In genomic region chr5:176713409-176713808, GRCh38 we compare ENCODE assay signal across 18 cellular contexts.
DNase-seq lines count a peak whose midpoint lies in the region.
"Had no signal": no experiment of that assay in that cellular context is flagged by ENCODE, and none has a peak within 500 bp of the region (broad histone marks: within the 10 kb centered on the region; RNA-seq: fewer than 3 reads in every experiment).

No MANE protein-coding gene starts in this region.

- H3K27me3 Mint-ChIP-seq in activated naive CD8-positive, alpha-beta T cell treated with anti-CD3 and anti-CD28 coated beads for 36 hours, result peaks cover 69% of the 10 kb centered on the region

- H3K27ac ChIP-seq in SK-N-MC (peak overlapping the region; percentile 61), neuronal stem cell (replicated peaks; ENCODE audit: low read length) (no peak overlapping the region)
- H3K27ac ChIP-seq: BLaER1, C4-2B, GM23248 had no signal

- DNase-seq in MG63, result peak; percentile 36
- no peak for DNase-seq in SK-N-MC (ENCODE audit: low read depth, low spot score)
- no peak for DNase-seq in neuronal stem cell (ENCODE audit: low spot score)
- DNase-seq in activated naive CD8-positive, alpha-beta T cell treated with anti-CD3 and anti-CD28 coated beads for 36 hours, result no peak
- DNase-seq in NCI-H146 (lab: John Stamatoyannopoulos, UW), result no peak
- no peak for DNase-seq in A172 (ENCODE audit: low spot score)
- DNase-seq: Caco-2; CD8-positive, alpha-beta T cell; DMS79; GDM1; H9; HFFc6 had no signal

- no peaks in the 10 kb centered on the region for H3K36me3 ChIP-seq in MG63
- H3K36me3 ChIP-seq in SK-N-MC (ENCODE audit: insufficient read depth, low read length), result no peaks in the 10 kb centered on the region
- H3K36me3 ChIP-seq in neuronal stem cell (replicated peaks in 1 of 2; ENCODE audit: control insufficient read depth in 2 of 2, insufficient read depth in 2 of 2, low read length in 2 of 2), result no peaks in the 10 kb centered on the region
- H3K36me3 ChIP-seq: BLaER1 had no signal

- H3K4me3 ChIP-seq in MG63 (no peak overlapping the region), SK-N-MC (no peak overlapping the region), neuronal stem cell (ENCODE audit: low read length in 2 of 2) (no peak overlapping the region)
- H3K4me3 ChIP-seq: BLaER1, GM12878, GM23248 had no signal

- H3K79me1 ChIP-seq in neuronal stem cell (ENCODE audit: low read depth, low read length), result no peaks in the 10 kb centered on the region

- no peaks in the 10 kb centered on the region for H3K4me1 Mint-ChIP-seq in activated naive CD8-positive, alpha-beta T cell treated with anti-CD3 and anti-CD28 coated beads for 36 hours
- H3K4me1 Mint-ChIP-seq: B cell; CD4-positive, CD25-positive, alpha-beta regulatory T cell had no signal

- no peak overlapping the region for H3K4me2 ChIP-seq in neuronal stem cell (ENCODE audit: insufficient read depth, low read length, poor library complexity, severe bottlenecking)
- H3K4me2 ChIP-seq: BLaER1 had no signal

- H2BK5ac ChIP-seq in neuronal stem cell (ENCODE audit: low read length), result no peak overlapping the region

- no peak overlapping the region for H3K4ac ChIP-seq in neuronal stem cell (ENCODE audit: low read length)

- H2AK5ac ChIP-seq in neuronal stem cell (ENCODE audit: low read depth, low read length), result no peak overlapping the region

- no peak overlapping the region for H2BK12ac ChIP-seq in neuronal stem cell (ENCODE audit: low read length)

- H3K4me3 Mint-ChIP-seq in activated naive CD8-positive, alpha-beta T cell treated with anti-CD3 and anti-CD28 coated beads for 36 hours, result no peak overlapping the region
- H3K4me3 Mint-ChIP-seq: B cell; CD4-positive, CD25-positive, alpha-beta regulatory T cell; CD8-positive, alpha-beta T cell; HFFc6 had no signal

- no peak overlapping the region for H3K18ac ChIP-seq in neuronal stem cell (ENCODE audit: low read length)

- no peaks in the 10 kb centered on the region; the same call in 1 of the 2 replicates for H3K27me3 ChIP-seq in MG63
- H3K27me3 ChIP-seq in neuronal stem cell (ENCODE audit: control insufficient read depth in 3 of 3, insufficient read depth in 3 of 3, low read depth in 1 of 3, low read length in 3 of 3), result peaks cover 0 to 54% (median 0%) of the 10 kb centered on the region in 3 experiments
- H3K27me3 ChIP-seq: BLaER1 had no signal

- H3K36me3 Mint-ChIP-seq in activated naive CD8-positive, alpha-beta T cell treated with anti-CD3 and anti-CD28 coated beads for 36 hours, result peaks cover 4% of the 10 kb centered on the region
- H3K36me3 Mint-ChIP-seq: CD4-positive, CD25-positive, alpha-beta regulatory T cell; CD8-positive, alpha-beta T cell had no signal

- H4K8ac ChIP-seq in neuronal stem cell (ENCODE audit: low read depth, low read length), result no peak overlapping the region

- no peak overlapping the region for H3K14ac ChIP-seq in neuronal stem cell (ENCODE audit: low read length)

- no peak overlapping the region for H3K27ac Mint-ChIP-seq in activated naive CD8-positive, alpha-beta T cell treated with anti-CD3 and anti-CD28 coated beads for 36 hours
- H3K27ac Mint-ChIP-seq: B cell; CD8-positive, alpha-beta T cell; HFFc6 had no signal

- WGBS in neuronal stem cell (ENCODE audit: extremely low coverage in 2 of 2, insufficient read length in 2 of 2, insufficient replicate concordance in 1 of 2), 2 donors, result no CpG with 5 or more reads among the region's 6 CpGs

- H3K4me1 ChIP-seq in neuronal stem cell (ENCODE audit: control insufficient read depth in 2 of 2, insufficient read depth in 1 of 2, low read depth in 1 of 2, low read length in 2 of 2), result peaks cover 0 to 5% of the 10 kb centered on the region in 2 donors
- H3K4me1 ChIP-seq: Caco-2 had no signal

- H3K9ac ChIP-seq in SK-N-MC (ENCODE audit: insufficient read length), result no peak overlapping the region
- no peak overlapping the region for H3K9ac ChIP-seq in neuronal stem cell (ENCODE audit: low read depth, low read length, poor library complexity)
- H3K9ac ChIP-seq: BLaER1, GM23248 had no signal

- H3K23ac ChIP-seq in neuronal stem cell (ENCODE audit: low read depth, low read length, poor library complexity), result no peak overlapping the region

- no peak overlapping the region for H4K91ac ChIP-seq in neuronal stem cell (ENCODE audit: low read depth, low read length, poor library complexity)

- no peak overlapping the region for H2AFZ ChIP-seq in neuronal stem cell (ENCODE audit: low read length)
- H2AFZ ChIP-seq: GM23248 had no signal

- H2BK15ac ChIP-seq in neuronal stem cell (ENCODE audit: low read length), result peak overlapping the region; percentile 79

- H3K9me3 Mint-ChIP-seq in activated naive CD8-positive, alpha-beta T cell treated with anti-CD3 and anti-CD28 coated beads for 36 hours, result peaks cover 9% of the 10 kb centered on the region

- H3K9me3 ChIP-seq in MG63, result peaks cover 8% of the 10 kb centered on the region
- H3K9me3 ChIP-seq in SK-N-MC (ENCODE audit: low read depth, low read length), result no peaks in the 10 kb centered on the region
- peaks cover 3 to 4% of the 10 kb centered on the region in 2 donors for H3K9me3 ChIP-seq in neuronal stem cell (replicated peaks in 1 of 2; ENCODE audit: control insufficient read depth in 2 of 2, insufficient read depth in 1 of 2, low read depth in 1 of 2, low read length in 2 of 2)
- H3K9me3 ChIP-seq: Caco-2 had no signal

- no peak overlapping the region for H2BK120ac ChIP-seq in neuronal stem cell (ENCODE audit: low read depth, low read length)
